In genomic region chr15:28977377-28978010, GRCh38 we compare ENCODE assay signal across 1 cellular context.
A peak's percentile ranks its signal among the peaks of the same experiment; 100 is the strongest.
TF ChIP-seq lines count a peak whose summit lies in the region.

No MANE protein-coding gene starts in this region.

TF ChIP-seq in IMR-90, 13 proteins besides CTCF, POLR2A, EP300 and RAD21 (continued from another document):
- TF ChIP-seq USF2 (IDR thresholded peaks at IDR 0.05; ENCODE audit: low read depth, low read length): no peak
- TF ChIP-seq MAFK (IDR thresholded peaks at IDR 0.05; ENCODE audit: low read depth, low read length): 0 out of 2 replicates have a peak, but pooled peaks have one; percentile 6
